Comparison of ENCODE assay signal across 12 cellular contexts in genomic region chr6:36734486-36735060, GRCh38. TPM values are rescaled to one million over a fixed set of nuclear protein-coding genes. Genes with fewer than 3 reads are reported as not detected.
A peak's percentile ranks its signal among the peaks of the same experiment; 100 is the strongest.
DNase-seq lines count a peak whose midpoint lies in the region; ATAC-seq, FAIRE-seq and TF ChIP-seq lines count a peak whose summit lies in the region.
"Had no signal": no experiment of that assay in that cellular context is flagged by ENCODE, and none has a peak within 500 bp of the region (broad histone marks: within the 10 kb centered on the region; RNA-seq: fewer than 3 reads in every experiment).

No MANE protein-coding gene starts in this region.

- H3K4me3 Mint-ChIP-seq in activated CD4-positive, alpha-beta T cell treated with anti-CD3 and anti-CD28 coated beads for 36 hours: peak overlapping the region; percentile 55
- peak overlapping the region; percentile 52 for H3K4me3 Mint-ChIP-seq in activated naive CD8-positive, alpha-beta T cell

- no peak for DNase-seq in activated CD4-positive, alpha-beta T cell treated with anti-CD3 and anti-CD28 coated beads for 36 hours
- no peak for DNase-seq in activated CD4-positive, alpha-beta T cell treated with anti-CD3 and anti-CD28 coated beads for 48 hours
- DNase-seq in kidney (peak; percentile 48), AG08396 (ENCODE audit: low spot score) (no peak), activated gamma-delta T cell treated with Interleukin-2 at 50 U/mL for 16 hours (no peak), foreskin melanocyte (no peak)
- DNase-seq: NCI-H2227 treated with DMSO at 0.1 percent for 48 hours, SIG-M5 had no signal

- CTCF ChIA-PET in activated CD4-positive, alpha-beta T cell treated with anti-CD3 and anti-CD28 coated beads for 36 hours (lab: Charles Lee): interaction anchor here (0.5 to 2.1 kb wide), 8 partner anchors 18 to 1418 kb away, joined by 3 to 8 read pairs (median 4); no protein-coding TSS in a partner anchor

- H3K27ac ChIP-seq in kidney (ENCODE audit: low read depth in 2 of 2, low read length in 2 of 2) (peak overlapping the region in 1 of 2 donors; percentile 64), stomach smooth muscle (ENCODE audit: low read length) (peak overlapping the region; percentile 83)

- intact Hi-C loops in activated CD4-positive, alpha-beta T cell treated with anti-CD3 and anti-CD28 coated beads for 36 hours (cut with DNase I, micrococcal nuclease): loop anchor here (1.0 to 2.0 kb wide), 3 partner anchors 20 to 111 kb away; no protein-coding TSS in a partner anchor
- intact Hi-C loops in kidney (cut with DNase I): no loop called here

- POLR2A ChIA-PET in activated CD4-positive, alpha-beta T cell treated with anti-CD3 and anti-CD28 coated beads for 36 hours (lab: Charles Lee): interaction anchor here (0.6 kb wide), 1 partner anchor 126 kb away, joined by 3 read pairs; no protein-coding TSS in a partner anchor

- no peaks in the 10 kb centered on the region for H3K9me3 ChIP-seq in kidney (ENCODE audit: control insufficient read depth in 1 of 2, low read length in 2 of 2)
- H3K9me3 ChIP-seq in stomach smooth muscle (ENCODE audit: control insufficient read depth in 2 of 2, low read length in 2 of 2): no peaks in the 10 kb centered on the region

- no peak for ATAC-seq in activated CD4-positive, alpha-beta T cell treated with anti-CD3 and anti-CD28 coated beads for 36 hours

- H3K27ac Mint-ChIP-seq in activated CD4-positive, alpha-beta T cell treated with anti-CD3 and anti-CD28 coated beads for 36 hours: peak overlapping the region; percentile 88
- H3K27ac Mint-ChIP-seq in activated naive CD8-positive, alpha-beta T cell: peak overlapping the region; percentile 1

- FAIRE-seq in kidney (lab: Jason Lieb, UNC): no peak
- FAIRE-seq: A204.1, HTR-8/SVneo had no signal

- H3K36me3 Mint-ChIP-seq in activated CD4-positive, alpha-beta T cell treated with anti-CD3 and anti-CD28 coated beads for 36 hours (ENCODE audit: low read depth): no peaks in the 10 kb centered on the region
- no peaks in the 10 kb centered on the region for H3K36me3 Mint-ChIP-seq in activated naive CD8-positive, alpha-beta T cell

- H3K9ac ChIP-seq in kidney (ENCODE audit: low read length in 2 of 2) (no peak overlapping the region), stomach smooth muscle (ENCODE audit: low read length in 2 of 2) (peak overlapping the region; percentile 69 to 71)

- no peaks in the 10 kb centered on the region for H3K9me3 Mint-ChIP-seq in activated CD4-positive, alpha-beta T cell treated with anti-CD3 and anti-CD28 coated beads for 36 hours (ENCODE audit: low read depth)
- no peaks in the 10 kb centered on the region for H3K9me3 Mint-ChIP-seq in activated naive CD8-positive, alpha-beta T cell (ENCODE audit: low read depth)

- H3K4me3 ChIP-seq in kidney (ENCODE audit: low read length in 2 of 2): peak overlapping the region in 1 of 2 donors; percentile 48
- H3K4me3 ChIP-seq in stomach smooth muscle (ENCODE audit: low read length in 2 of 2): peak overlapping the region; percentile 58 to 69

- TF ChIP-seq CTCF in kidney (IDR thresholded peaks at IDR 0.05; ENCODE audit: borderline replicate concordance, extremely low read depth, insufficient read depth): no peak

- H3K27me3 ChIP-seq in stomach smooth muscle (ENCODE audit: control insufficient read depth in 1 of 2, insufficient read depth in 2 of 2, low read length in 2 of 2): no peaks in the 10 kb centered on the region

- H3K4me1 ChIP-seq in kidney (ENCODE audit: control insufficient read depth in 1 of 2, insufficient read depth in 1 of 2, low read depth in 1 of 2, low read length in 2 of 2): no peaks in the 10 kb centered on the region
- peaks cover 18% of the 10 kb centered on the region for H3K4me1 ChIP-seq in stomach smooth muscle (ENCODE audit: control insufficient read depth, insufficient read depth, low read length)

- no peaks in the 10 kb centered on the region for H3K36me3 ChIP-seq in kidney (ENCODE audit: control insufficient read depth in 1 of 2, insufficient read depth in 2 of 2, low read length in 2 of 2)
- no peaks in the 10 kb centered on the region for H3K36me3 ChIP-seq in stomach smooth muscle (ENCODE audit: control insufficient read depth in 2 of 2, insufficient read depth in 2 of 2, low read length in 2 of 2)

- H3K4me1 Mint-ChIP-seq in activated CD4-positive, alpha-beta T cell treated with anti-CD3 and anti-CD28 coated beads for 36 hours: peaks cover 21% of the 10 kb centered on the region
- peaks cover 6% of the 10 kb centered on the region for H3K4me1 Mint-ChIP-seq in activated naive CD8-positive, alpha-beta T cell (ENCODE audit: low read depth)

- peaks cover 2% of the 10 kb centered on the region for H3K27me3 Mint-ChIP-seq in activated CD4-positive, alpha-beta T cell treated with anti-CD3 and anti-CD28 coated beads for 36 hours
- H3K27me3 Mint-ChIP-seq in activated naive CD8-positive, alpha-beta T cell: no peaks in the 10 kb centered on the region

RNA-seq across cellular contexts. Expression of gene RAB44, which starts 36.9 kb away (rescaled TPM):
- under 1 TPM in 1 of 2 experiments, not detected in 1; 0.05 TPM for total RNA-seq in activated CD4-positive, alpha-beta T cell treated with anti-CD3 and anti-CD28 coated beads for 36 hours
- total RNA-seq in kidney: 1.5 TPM
- not detected for polyA plus RNA-seq in kidney (ENCODE audit: insufficient read depth, low read depth, low replicate concordance)

RNA-seq across cellular contexts. Expression of gene CDKN1A, which starts 56.1 kb away (rescaled TPM):
- total RNA-seq in activated CD4-positive, alpha-beta T cell treated with anti-CD3 and anti-CD28 coated beads for 36 hours: 10 to 100 TPM; 31.3 to 35.9 TPM
- 66.2 TPM for total RNA-seq in kidney
- 46.4 TPM for polyA plus RNA-seq in kidney (ENCODE audit: insufficient read depth, low read depth, low replicate concordance)

Comparison
In these comparisons a context has a peak if more than half of its experiments do, and no peak if none do; other contexts are left out.
1. H3K9ac ChIP-seq: peak in stomach smooth muscle (2 of 2); none in kidney (0 of 2).